ENCODE assay signal across 24 cellular contexts in genomic region chr11:129291556-129291955, GRCh38.
A peak's percentile ranks its signal among the peaks of the same experiment; 100 is the strongest.
DNase-seq lines count a peak whose midpoint lies in the region; ATAC-seq, FAIRE-seq and TF ChIP-seq lines count a peak whose summit lies in the region.
"Had no signal": no experiment of that assay in that cellular context is flagged by ENCODE, and none has a peak within 500 bp of the region (broad histone marks: within the 10 kb centered on the region; RNA-seq: fewer than 3 reads in every experiment).

No MANE protein-coding gene starts in this region.

- no peak overlapping the region for H2BK12ac ChIP-seq in H1 (ENCODE audit: low read depth, low read length)

- H3K79me1 ChIP-seq in H1 (ENCODE audit: low read depth, low read length): no peaks in the 10 kb centered on the region

- no peak overlapping the region for H4K5ac ChIP-seq in H1 (ENCODE audit: insufficient read length, low read depth, low read length)

- H3K56ac ChIP-seq in H1 (replicated peaks; ENCODE audit: insufficient read length, low read depth, low read length): no peak overlapping the region

- no peak overlapping the region for H3K4ac ChIP-seq in H1 (replicated peaks; ENCODE audit: insufficient read length, low read depth, low read length)

- H3K23me2 ChIP-seq in H1 (ENCODE audit: low read depth, low read length): no peaks in the 10 kb centered on the region

- peaks cover 2 to 10% (median 4%) of the 10 kb centered on the region in 4 experiments; a peak in 6 of 7 replicates for H3K4me1 ChIP-seq in H1 (replicated peaks in 1 of 4; ENCODE audit: control insufficient read depth in 3 of 4, insufficient read depth in 4 of 4, low read length in 3 of 4)
- H3K4me1 ChIP-seq: BLaER1 treated with 17β-estradiol and CSF1 and Interleukin-3, amounts not matched to agents 10 nM and 100 nM; foreskin keratinocyte; right lobe of liver had no signal

- no peaks in the 10 kb centered on the region for H3K9me3 ChIP-seq in H1 (ENCODE audit: insufficient read depth in 2 of 2, low read depth in 1 of 2, low read length in 1 of 2)
- H3K9me3 ChIP-seq: BLaER1 treated with 17β-estradiol and CSF1 and Interleukin-3, amounts not matched to agents 10 nM and 100 nM; pancreas; right lobe of liver had no signal

- no peak overlapping the region for H4K91ac ChIP-seq in H1 (replicated peaks; ENCODE audit: insufficient read length, low read length)

- no peaks in the 10 kb centered on the region for H3K36me3 ChIP-seq in H1 (ENCODE audit: control insufficient read depth in 2 of 4, insufficient read depth in 4 of 4, low read length in 3 of 4)
- H3K36me3 ChIP-seq: BLaER1 treated with 17β-estradiol and CSF1 and Interleukin-3, amounts not matched to agents 10 nM and 100 nM; pancreas; right lobe of liver had no signal

- H3K27ac ChIP-seq in H1 (ENCODE audit: low read depth, low read length): no peak overlapping the region
- H3K27ac ChIP-seq in coronary artery: no peak overlapping the region
- H3K27ac ChIP-seq: BLaER1 treated with 17β-estradiol and CSF1 and Interleukin-3, amounts not matched to agents 10 nM and 100 nM; foreskin keratinocyte; hepatocyte; pancreas; right lobe of liver; SK-N-MC had no signal

- no peaks in the 10 kb centered on the region for H3K79me2 ChIP-seq in H1 (ENCODE audit: control insufficient read depth in 1 of 2, insufficient read depth in 2 of 2, low read length in 2 of 2)
- H3K79me2 ChIP-seq: hepatocyte had no signal

- TF ChIP-seq POLR2A in H1 (IDR thresholded peaks at IDR 0.05; ENCODE audit: control extremely low read depth in 1 of 2, low read depth in 2 of 2, low read length in 2 of 2): no peak

- H3K4me3 Mint-ChIP-seq in mesothelial cell of epicardium: no peak overlapping the region
- H3K4me3 Mint-ChIP-seq: activated naive CD4-positive, alpha-beta T cell treated with anti-CD3 and anti-CD28 coated beads, Interleukin-2, amount 10 ng/mL, durations not matched to agents 7 days and 5 days; T-helper 17 cell had no signal

- ATAC-seq in left ventricle myocardium superior (no peak), HG03378 (IDR thresholded peaks at IDR 0.05; ENCODE audit: unreplicated experiment) (no peak)
- ATAC-seq: foreskin keratinocyte, right lobe of liver, T-helper 17 cell had no signal

- no peak overlapping the region for H3K14ac ChIP-seq in H1 (ENCODE audit: insufficient read length)

- H2AK5ac ChIP-seq in H1 (ENCODE audit: low read depth, low read length): no peak overlapping the region

- TF ChIP-seq CTCF in H1 (IDR thresholded peaks at IDR 0.05; ENCODE audit: control extremely low read depth in 1 of 3, insufficient read depth in 1 of 3, low read depth in 1 of 3, low read length in 3 of 3) (no peak), mesothelial cell of epicardium (IDR thresholded peaks at IDR 0.05; ENCODE audit: unreplicated experiment) (no peak), coronary artery (IDR thresholded peaks at IDR 0.05) (no peak)

- H2AFZ ChIP-seq in H1 (ENCODE audit: low read length): peak overlapping the region; percentile 84
- H2AFZ ChIP-seq: hepatocyte had no signal

- no peak overlapping the region for H3K4me2 ChIP-seq in H1 (ENCODE audit: insufficient read depth in 1 of 2, low read depth in 2 of 2, low read length in 2 of 2)
- H3K4me2 ChIP-seq: BLaER1 treated with 17β-estradiol and CSF1 and Interleukin-3, amounts not matched to agents 10 nM and 100 nM; hepatocyte had no signal

- peak; percentile 82 for DNase-seq in SK-MEL-5 (ENCODE audit: low read depth, low spot score)
- no peak for DNase-seq in H1 (ENCODE audit: low read depth in 1 of 2, low spot score in 2 of 2)
- no peak for DNase-seq in mesothelial cell of epicardium (ENCODE audit: low spot score in 2 of 2, unreplicated experiment in 2 of 2)
- peak; percentile 38 for DNase-seq in retina
- DNase-seq in coronary artery (ENCODE audit: low spot score): no peak
- DNase-seq in left ventricle myocardium superior: no peak
- DNase-seq in GM03348 (ENCODE audit: low spot score): no peak
- DNase-seq: activated CD4-positive, alpha-beta T cell treated with anti-CD3 and anti-CD28 coated beads for 48 hours; activated naive CD4-positive, alpha-beta T cell treated with anti-CD3 and anti-CD28 coated beads, Interleukin-2, amount 10 ng/mL, durations not matched to agents 7 days and 5 days; cerebellar nuclear complex; effector CD8-positive, alpha-beta T cell; foreskin keratinocyte; NCI-H1092; NCI-H1930; NCI-H526 treated with DMSO at 0.1 percent for 48 hours; pancreas; right lobe of liver; stimulated activated naive CD4-positive, alpha-beta T cell treated with Interleukin-2 at 50 U/mL for 16 hours; T-helper 17 cell had no signal

- in situ Hi-C loops in SK-MEL-5 (cut with HindIII; ENCODE audit: low pct_unique_long_range_greater_than_20kb, low sequenced_read_pairs): no loop called here

- peaks cover 61% of the 10 kb centered on the region for H3K4me1 Mint-ChIP-seq in mesothelial cell of epicardium
- H3K4me1 Mint-ChIP-seq: activated naive CD4-positive, alpha-beta T cell treated with anti-CD3 and anti-CD28 coated beads, Interleukin-2, amount 10 ng/mL, durations not matched to agents 7 days and 5 days; T-helper 17 cell had no signal

- no peak for FAIRE-seq in H1 (lab: Jason Lieb, UNC)
- FAIRE-seq: islet of Langerhans, pancreas had no signal

- intact Hi-C loops in left ventricle myocardium superior (cut with micrococcal nuclease): no loop called here

- CTCF ChIA-PET in H1 (lab: Charles Lee; ENCODE audit: partially characterized antibody): interaction anchor here (1.1 to 1.7 kb wide), 2 partner anchors 20 to 40 kb away, joined by 4 to 7 read pairs; no protein-coding TSS in a partner anchor

- H2BK5ac ChIP-seq in H1 (ENCODE audit: low read depth, low read length): no peak overlapping the region

- H2BK120ac ChIP-seq in H1 (replicated peaks; ENCODE audit: low read depth, low read length): no peak overlapping the region

- H3K27ac Mint-ChIP-seq in mesothelial cell of epicardium: peak overlapping the region; percentile 69
- H3K27ac Mint-ChIP-seq: activated naive CD4-positive, alpha-beta T cell treated with anti-CD3 and anti-CD28 coated beads, Interleukin-2, amount 10 ng/mL, durations not matched to agents 7 days and 5 days; T-helper 17 cell had no signal

- 62% methylated on average over 5 of the region's 5 CpGs; no CpG with 5 or more reads in 1 of the 2 experiments for WGBS in H1 (ENCODE audit: extremely low coverage in 1 of 2, insufficient coverage in 1 of 2, insufficient read length in 1 of 2, insufficient replicate concordance in 2 of 2, low coverage in 1 of 2, low lambda C conversion rate in 2 of 2, missing lambda C conversion rate in 1 of 2), 2 experiments

- POLR2A ChIA-PET in H1 (lab: Charles Lee; ENCODE audit: partially characterized antibody): interaction anchor here (1.2 kb wide), 1 partner anchor 11 kb away, joined by 4 read pairs; no protein-coding TSS in a partner anchor

- no peak for TF ChIP-seq RAD21 in H1 (IDR thresholded peaks at IDR 0.05 in 1 of 2, conservative IDR thresholded peaks at IDR 0.05 in 1 of 2; ENCODE audit: low read depth in 2 of 2, low read length in 2 of 2)

- H3K9me3 Mint-ChIP-seq in mesothelial cell of epicardium: no peaks in the 10 kb centered on the region
- H3K9me3 Mint-ChIP-seq: activated naive CD4-positive, alpha-beta T cell treated with anti-CD3 and anti-CD28 coated beads, Interleukin-2, amount 10 ng/mL, durations not matched to agents 7 days and 5 days had no signal

- H4K20me1 ChIP-seq in H1 (replicated peaks in 1 of 2; ENCODE audit: control insufficient read depth in 1 of 2, insufficient read depth in 2 of 2, low read length in 2 of 2): no peaks in the 10 kb centered on the region
- H4K20me1 ChIP-seq: BLaER1 treated with 17β-estradiol and CSF1 and Interleukin-3, amounts not matched to agents 10 nM and 100 nM had no signal

- H2BK20ac ChIP-seq in H1 (ENCODE audit: low read length): no peak overlapping the region

- H2BK15ac ChIP-seq in H1 (ENCODE audit: low read length): no peak overlapping the region

- H3K18ac ChIP-seq in H1 (ENCODE audit: extremely low read depth, low read length): no peak overlapping the region

- no peak overlapping the region for H3K9ac ChIP-seq in H1 (replicated peaks in 1 of 4; ENCODE audit: extremely low read depth in 1 of 4, low read depth in 3 of 4, low read length in 3 of 4)
- H3K9ac ChIP-seq: BLaER1 treated with 17β-estradiol and CSF1 and Interleukin-3, amounts not matched to agents 10 nM and 100 nM had no signal

- H3K27me3 ChIP-seq in H1 (replicated peaks in 1 of 4; ENCODE audit: control insufficient read depth in 3 of 4, extremely low read depth in 1 of 4, insufficient read depth in 3 of 4, low read length in 3 of 4): no peaks in the 10 kb centered on the region
- H3K27me3 ChIP-seq: BLaER1 treated with 17β-estradiol and CSF1 and Interleukin-3, amounts not matched to agents 10 nM and 100 nM; hepatocyte; pancreas; right lobe of liver had no signal

- no peaks in the 10 kb centered on the region for H3K27me3 Mint-ChIP-seq in mesothelial cell of epicardium (ENCODE audit: low read depth)

- no peak overlapping the region for H3K23ac ChIP-seq in H1 (ENCODE audit: insufficient read length)

- H4K8ac ChIP-seq in H1 (ENCODE audit: extremely low read depth, insufficient read depth, low read length): no peak overlapping the region

- no peak for TF ChIP-seq EP300 in H1 (IDR thresholded peaks at IDR 0.05; ENCODE audit: borderline replicate concordance in 1 of 2, low read depth in 2 of 2, low read length in 2 of 2)

- no peaks in the 10 kb centered on the region for H3K36me3 Mint-ChIP-seq in mesothelial cell of epicardium
- H3K36me3 Mint-ChIP-seq: activated naive CD4-positive, alpha-beta T cell treated with anti-CD3 and anti-CD28 coated beads, Interleukin-2, amount 10 ng/mL, durations not matched to agents 7 days and 5 days had no signal

- H3K4me3 ChIP-seq in H1 (ENCODE audit: extremely low read depth in 1 of 4, insufficient read depth in 2 of 4, low read depth in 3 of 4, low read length in 4 of 4) (no peak overlapping the region), coronary artery (no peak overlapping the region)
- H3K4me3 ChIP-seq: BLaER1 treated with 17β-estradiol and CSF1 and Interleukin-3, amounts not matched to agents 10 nM and 100 nM; hepatocyte; pancreas; right lobe of liver; SK-N-MC had no signal

TF ChIP-seq in H1, 55 proteins besides CTCF, POLR2A, EP300 and RAD21:
- TF ChIP-seq PHF8 (conservative IDR thresholded peaks at IDR 0.05; ENCODE audit: low read depth, low read length) (no peak), ASH2L (IDR thresholded peaks at IDR 0.05; ENCODE audit: low read length) (peak; percentile 11), SAP30 (IDR thresholded peaks at IDR 0.05; ENCODE audit: insufficient read depth, insufficient replicate concordance, low read length) (no peak)

Comparison
In these comparisons a context has a peak if more than half of its experiments do, and no peak if none do; other contexts are left out.
1. DNase-seq: peak in SK-MEL-5 (single experiment) and retina (single experiment); none in H1 (0 of 2), mesothelial cell of epicardium (0 of 2), coronary artery (single experiment), left ventricle myocardium superior (single experiment) and GM03348 (single experiment).